ENCODE assay signal across 9 cellular contexts in the genomic region with DNA sequence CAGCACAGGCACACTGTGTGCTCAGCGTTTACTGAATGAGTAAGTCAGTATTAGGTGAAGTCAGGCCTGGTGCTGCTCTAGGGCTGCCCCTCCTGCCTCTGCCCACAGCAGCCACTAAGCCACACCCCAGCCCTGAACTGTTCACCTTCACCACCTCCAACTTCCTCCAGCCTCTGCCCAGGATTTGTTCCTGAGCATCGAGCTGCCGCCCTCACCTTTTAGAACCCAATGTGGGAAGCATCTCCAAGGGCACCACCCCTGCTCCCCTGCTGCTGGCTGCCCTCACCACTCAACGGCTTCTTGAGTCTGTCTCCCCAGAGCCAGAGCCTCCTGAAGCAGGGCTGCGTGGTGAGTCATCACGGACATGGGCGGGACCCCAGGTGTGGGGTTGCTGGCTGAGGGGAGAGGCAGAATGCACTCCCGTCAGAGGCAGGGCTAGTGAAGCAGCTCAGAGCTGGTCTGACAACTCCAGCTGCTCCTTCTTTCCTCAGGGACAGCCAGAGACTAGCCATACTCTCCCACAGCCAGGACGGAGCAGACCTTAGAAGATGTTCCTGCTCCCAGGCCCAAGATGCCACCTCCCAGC. TPM values are rescaled to one million over a fixed set of nuclear protein-coding genes. Genes with fewer than 3 reads are reported as not detected.
DNase-seq lines count a peak whose midpoint lies in the region; TF ChIP-seq lines count a peak whose summit lies in the region.
"Had no signal": no experiment of that assay in that cellular context is flagged by ENCODE, and none has a peak within 500 bp of the region (broad histone marks: within the 10 kb centered on the region; RNA-seq: fewer than 3 reads in every experiment).

No MANE protein-coding gene starts in this region.

- peaks cover 4% of the 10 kb centered on the region for H3K36me3 Mint-ChIP-seq in T-helper 2 cell treated with Interferon-gamma antibody and Interleukin-4, amounts not matched to agents 5 μg/mL and 100 μg/mL, for 36 hours (ENCODE audit: low read depth)
- peaks cover 7% of the 10 kb centered on the region for H3K36me3 Mint-ChIP-seq in osteocyte (ENCODE audit: unreplicated experiment)

- no peaks in the 10 kb centered on the region for H3K9me3 Mint-ChIP-seq in T-helper 2 cell treated with Interferon-gamma antibody and Interleukin-4, amounts not matched to agents 5 μg/mL and 100 μg/mL, for 36 hours
- H3K9me3 Mint-ChIP-seq in osteocyte (ENCODE audit: unreplicated experiment), result no peaks in the 10 kb centered on the region

- H3K27me3 Mint-ChIP-seq in T-helper 2 cell treated with Interferon-gamma antibody and Interleukin-4, amounts not matched to agents 5 μg/mL and 100 μg/mL, for 36 hours (ENCODE audit: low read depth), result no peaks in the 10 kb centered on the region
- H3K27me3 Mint-ChIP-seq in osteocyte (ENCODE audit: unreplicated experiment), result no peaks in the 10 kb centered on the region

- H3K4me3 Mint-ChIP-seq in T-helper 2 cell treated with Interferon-gamma antibody and Interleukin-4, amounts not matched to agents 5 μg/mL and 100 μg/mL, for 36 hours, result peak overlapping the region; percentile 54
- no peak overlapping the region for H3K4me3 Mint-ChIP-seq in osteocyte (ENCODE audit: unreplicated experiment)

- H3K27ac Mint-ChIP-seq in T-helper 2 cell treated with Interferon-gamma antibody and Interleukin-4, amounts not matched to agents 5 μg/mL and 100 μg/mL, for 36 hours, result peak overlapping the region; percentile 83
- peak overlapping the region; percentile 34 for H3K27ac Mint-ChIP-seq in osteocyte (ENCODE audit: unreplicated experiment)

- H3K4me3 ChIP-seq in foreskin fibroblast (ENCODE audit: low read depth in 1 of 2, low read length in 2 of 2), result no peak overlapping the region
- H3K4me3 ChIP-seq: thoracic aorta had no signal

- peaks cover 26% of the 10 kb centered on the region for H3K4me1 Mint-ChIP-seq in T-helper 2 cell treated with Interferon-gamma antibody and Interleukin-4, amounts not matched to agents 5 μg/mL and 100 μg/mL, for 36 hours (ENCODE audit: low read depth)
- H3K4me1 Mint-ChIP-seq in osteocyte (ENCODE audit: unreplicated experiment), result peaks cover 23% of the 10 kb centered on the region

- peak; percentile 75 for DNase-seq in H4 (ENCODE audit: low spot score)
- no peak for DNase-seq in T-helper 2 cell treated with Interferon-gamma antibody and Interleukin-4, amounts not matched to agents 5 μg/mL and 100 μg/mL, for 36 hours (ENCODE audit: low spot score)
- peak; percentile 73 for DNase-seq in central memory CD4-positive, alpha-beta T cell
- no peak for DNase-seq in osteocyte (ENCODE audit: extremely low spot score, unreplicated experiment)
- DNase-seq in SHP77 treated with DMSO at 0.1 percent for 48 hours (lab: John Stamatoyannopoulos, UW), result no peak
- DNase-seq in superior temporal gyrus (ENCODE audit: extremely low spot score), result no peak
- no peak for DNase-seq in foreskin fibroblast
- DNase-seq in COLO829 (ENCODE audit: low spot score), result no peak

- no peak for TF ChIP-seq CTCF in osteocyte (IDR thresholded peaks at IDR 0.05)
- TF ChIP-seq CTCF in foreskin fibroblast (IDR thresholded peaks at IDR 0.05; ENCODE audit: low read depth, low read length), result no peak

RNA-seq across cellular contexts. Expression of gene HYAL2, which starts 5.8 kb away (rescaled TPM):
- 40.7 and 41.1 TPM in 2 replicates for total RNA-seq in H4 (2014; rRNA removed; shearing (Covaris generic))
- 34.1 and 37.0 TPM in 2 replicates for total RNA-seq in osteocyte

RNA-seq across cellular contexts. Expression of gene TUSC2, which starts 11.3 kb away (rescaled TPM):
- total RNA-seq in H4 (2014; rRNA removed; shearing (Covaris generic)), result 11.5 and 29.1 TPM in 2 replicates
- total RNA-seq in osteocyte, result 16.9 and 18.3 TPM in 2 replicates

RNA-seq across cellular contexts. Expression of gene HYAL1, which starts 13.4 kb away (rescaled TPM):
- not detected in 2 replicates for total RNA-seq in H4 (2014; rRNA removed; shearing (Covaris generic))
- 0.60 and 0.83 TPM in 2 replicates for total RNA-seq in osteocyte

RNA-seq across cellular contexts. Expression of gene HYAL3, which starts 17.5 kb away (rescaled TPM):
- 1.3 and 2.8 TPM in 2 replicates for total RNA-seq in H4 (2014; rRNA removed; shearing (Covaris generic))
- total RNA-seq in osteocyte, result 2.3 and 3.0 TPM in 2 replicates

RNA-seq across cellular contexts. Expression of gene NAA80, which starts 17.5 kb away (rescaled TPM):
- total RNA-seq in H4 (2014; rRNA removed; shearing (Covaris generic)), result 2.4 and 4.6 TPM in 2 replicates
- total RNA-seq in osteocyte, result 14.3 and 16.2 TPM in 2 replicates

Comparison
In these comparisons a context has a peak if more than half of its experiments do, and no peak if none do; other contexts are left out.
1. DNase-seq: peak in H4 (single experiment) and central memory CD4-positive, alpha-beta T cell (single experiment); none in T-helper 2 cell treated with Interferon-gamma antibody and Interleukin-4, amounts not matched to agents 5 μg/mL and 100 μg/mL, for 36 hours (single experiment), osteocyte (single experiment), SHP77 treated with DMSO at 0.1 percent for 48 hours (single experiment), superior temporal gyrus (single experiment), foreskin fibroblast (0 of 2) and COLO829 (single experiment).